ENCODE assay signal across 10 cellular contexts in the genomic region with DNA sequence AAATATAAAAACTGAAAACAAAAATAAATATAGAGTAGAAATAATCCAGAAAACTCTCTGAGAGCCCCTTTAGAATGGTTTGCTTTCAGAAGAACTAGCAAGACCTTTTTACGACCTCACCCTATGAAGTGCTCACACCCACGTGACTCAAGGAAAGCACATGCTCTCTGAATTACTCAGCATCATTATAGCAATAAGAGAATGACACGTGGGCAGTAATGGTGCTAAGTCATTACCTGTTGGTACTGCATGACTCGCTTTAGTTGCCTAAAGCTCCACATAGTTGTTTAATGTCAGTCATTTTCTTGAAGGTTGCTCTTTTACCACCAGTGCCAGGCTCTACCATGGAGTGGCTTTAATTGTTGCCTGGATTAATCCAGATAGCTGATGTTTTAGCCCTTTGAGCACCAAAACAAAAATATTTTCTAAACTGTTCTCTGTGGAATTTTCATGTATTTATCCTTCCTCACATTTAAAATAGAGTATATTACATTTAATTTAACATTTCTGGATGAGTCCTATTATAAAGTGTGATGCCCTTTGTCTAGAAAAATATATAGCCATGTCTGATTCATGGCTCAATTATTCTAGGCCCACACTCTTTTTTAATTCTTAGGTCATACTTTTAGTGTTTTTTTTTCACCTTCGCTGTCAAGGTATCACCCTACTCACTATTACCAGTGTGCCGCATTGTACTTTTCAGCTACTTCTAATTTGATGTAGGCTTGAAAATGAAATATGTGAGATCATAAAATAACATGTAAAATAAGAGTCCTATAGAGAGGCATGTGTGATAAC. TPM values are rescaled to one million over a fixed set of nuclear protein-coding genes. Genes with fewer than 3 reads are reported as not detected.
A peak's percentile ranks its signal among the peaks of the same experiment; 100 is the strongest.
DNase-seq lines count a peak whose midpoint lies in the region; ATAC-seq and TF ChIP-seq lines count a peak whose summit lies in the region.
"Had no signal": no experiment of that assay in that cellular context is flagged by ENCODE, and none has a peak within 500 bp of the region (broad histone marks: within the 10 kb centered on the region; RNA-seq: fewer than 3 reads in every experiment).

No MANE protein-coding gene starts in this region.

- H3K4me2 ChIP-seq in fibroblast of lung (ENCODE audit: extremely low read depth, insufficient read depth, low read length) = peak overlapping the region; percentile 4

- peaks cover 2% of the 10 kb centered on the region; the same call in 1 of the 2 replicates for H3K9me3 ChIP-seq in MG63
- no peaks in the 10 kb centered on the region for H3K9me3 ChIP-seq in fibroblast of lung (ENCODE audit: control insufficient read depth, insufficient read depth, low read depth, low read length)
- H3K9me3 ChIP-seq: gastroesophageal sphincter, thoracic aorta had no signal

- no peak overlapping the region for H2AFZ ChIP-seq in fibroblast of lung (ENCODE audit: low read length)

- H3K4me1 ChIP-seq in fibroblast of lung (ENCODE audit: control insufficient read depth, extremely low read depth, insufficient read depth, low read length) = peaks cover 27% of the 10 kb centered on the region
- H3K4me1 ChIP-seq: gastroesophageal sphincter had no signal

- no peaks in the 10 kb centered on the region for H3K36me3 ChIP-seq in MG63
- H3K36me3 ChIP-seq in fibroblast of lung (ENCODE audit: control insufficient read depth, insufficient read depth, low read length) = no peaks in the 10 kb centered on the region
- H3K36me3 ChIP-seq: gastroesophageal sphincter, thoracic aorta had no signal

- no peak for TF ChIP-seq CTCF in fibroblast of lung (conservative IDR thresholded peaks at IDR 0.05 in 1 of 2, IDR thresholded peaks at IDR 0.05 in 1 of 2; ENCODE audit: low read depth in 1 of 2, low read length in 2 of 2)

- H3K27me3 ChIP-seq in MG63 = no peaks in the 10 kb centered on the region
- H3K27me3 ChIP-seq in fibroblast of lung (ENCODE audit: control insufficient read depth, insufficient read depth, low read length) = no peaks in the 10 kb centered on the region
- H3K27me3 ChIP-seq: gastroesophageal sphincter had no signal

- peak; percentile 33 to 50 for DNase-seq in activated T-cell treated with anti-CD3 and anti-CD28 coated beads, Interleukin-2, amount 50 U/mL, for 72 hours
- no peak for DNase-seq in activated T-cell treated with anti-CD3 and anti-CD28 coated beads, Interleukin-2, amount 50 U/mL, for 24 hours
- DNase-seq in MG63 (peak; percentile 76), fibroblast of lung (ENCODE audit: low read depth in 2 of 2) (peak; percentile 62 to 92), NCI-H524 treated with DMSO at 0.1 percent for 48 hours (lab: John Stamatoyannopoulos, UW) (no peak)
- DNase-seq in stimulated activated naive B cell treated with anti-CD40 and anti-IgM and Interleukin-4, amounts not matched to agents 10 μg/mL and 1 μg/mL and 100 μg/mL, for 72 hours = no peak
- DNase-seq in activated CD4-positive, alpha-beta T cell treated with anti-CD3 and anti-CD28 coated beads, Interleukin-2, amount 10 ng/mL, durations not matched to agents 24 days and 14 days = no peak

- no peaks in the 10 kb centered on the region for H3K79me2 ChIP-seq in fibroblast of lung (ENCODE audit: control insufficient read depth, insufficient read depth, low read length)

- peak; percentile 99 to 100 for ATAC-seq in activated T-cell treated with anti-CD3 and anti-CD28 coated beads, Interleukin-2, amount 50 U/mL, for 72 hours (replicated peaks in 1 of 2)
- peak; percentile 46 to 62 for ATAC-seq in stimulated activated naive B cell treated with anti-CD40 and anti-IgM and Interleukin-4, amounts not matched to agents 10 μg/mL and 1 μg/mL and 100 μg/mL, for 72 hours (replicated peaks)
- ATAC-seq in GM19324 (IDR thresholded peaks at IDR 0.05; ENCODE audit: low FRiP score, unreplicated experiment) = no peak
- ATAC-seq: gastroesophageal sphincter had no signal

- no peak overlapping the region for H3K4me3 Mint-ChIP-seq in activated T-cell treated with anti-CD3 and anti-CD28 coated beads, Interleukin-2, amount 50 U/mL, for 72 hours
- no peak overlapping the region for H3K4me3 Mint-ChIP-seq in activated T-cell treated with anti-CD3 and anti-CD28 coated beads, Interleukin-2, amount 50 U/mL, for 24 hours
- H3K4me3 Mint-ChIP-seq in stimulated activated naive B cell treated with anti-CD40 and anti-IgM and Interleukin-4, amounts not matched to agents 10 μg/mL and 1 μg/mL and 100 μg/mL, for 72 hours = no peak overlapping the region
- H3K4me3 Mint-ChIP-seq in activated CD4-positive, alpha-beta T cell treated with anti-CD3 and anti-CD28 coated beads, Interleukin-2, amount 10 ng/mL, durations not matched to agents 24 days and 14 days = no peak overlapping the region

- no peaks in the 10 kb centered on the region for H3K4me1 Mint-ChIP-seq in activated T-cell treated with anti-CD3 and anti-CD28 coated beads, Interleukin-2, amount 50 U/mL, for 72 hours (ENCODE audit: low read depth)
- peaks cover 6% of the 10 kb centered on the region for H3K4me1 Mint-ChIP-seq in activated T-cell treated with anti-CD3 and anti-CD28 coated beads, Interleukin-2, amount 50 U/mL, for 24 hours (ENCODE audit: low read depth)
- H3K4me1 Mint-ChIP-seq in stimulated activated naive B cell treated with anti-CD40 and anti-IgM and Interleukin-4, amounts not matched to agents 10 μg/mL and 1 μg/mL and 100 μg/mL, for 72 hours = no peaks in the 10 kb centered on the region
- H3K4me1 Mint-ChIP-seq in activated CD4-positive, alpha-beta T cell treated with anti-CD3 and anti-CD28 coated beads, Interleukin-2, amount 10 ng/mL, durations not matched to agents 24 days and 14 days = no peaks in the 10 kb centered on the region

- intact Hi-C loops in activated CD4-positive, alpha-beta T cell treated with anti-CD3 and anti-CD28 coated beads, Interleukin-2, amount 10 ng/mL, durations not matched to agents 24 days and 14 days (cut with micrococcal nuclease) = no loop called here

- H3K27ac Mint-ChIP-seq in activated T-cell treated with anti-CD3 and anti-CD28 coated beads, Interleukin-2, amount 50 U/mL, for 72 hours = no peak overlapping the region
- no peak overlapping the region for H3K27ac Mint-ChIP-seq in activated T-cell treated with anti-CD3 and anti-CD28 coated beads, Interleukin-2, amount 50 U/mL, for 24 hours
- H3K27ac Mint-ChIP-seq in stimulated activated naive B cell treated with anti-CD40 and anti-IgM and Interleukin-4, amounts not matched to agents 10 μg/mL and 1 μg/mL and 100 μg/mL, for 72 hours = no peak overlapping the region
- H3K27ac Mint-ChIP-seq in activated CD4-positive, alpha-beta T cell treated with anti-CD3 and anti-CD28 coated beads, Interleukin-2, amount 10 ng/mL, durations not matched to agents 24 days and 14 days = no peak overlapping the region

- H3K9me3 Mint-ChIP-seq in activated T-cell treated with anti-CD3 and anti-CD28 coated beads, Interleukin-2, amount 50 U/mL, for 72 hours = no peaks in the 10 kb centered on the region
- H3K9me3 Mint-ChIP-seq in activated T-cell treated with anti-CD3 and anti-CD28 coated beads, Interleukin-2, amount 50 U/mL, for 24 hours = no peaks in the 10 kb centered on the region
- no peaks in the 10 kb centered on the region for H3K9me3 Mint-ChIP-seq in stimulated activated naive B cell treated with anti-CD40 and anti-IgM and Interleukin-4, amounts not matched to agents 10 μg/mL and 1 μg/mL and 100 μg/mL, for 72 hours
- H3K9me3 Mint-ChIP-seq in activated CD4-positive, alpha-beta T cell treated with anti-CD3 and anti-CD28 coated beads, Interleukin-2, amount 10 ng/mL, durations not matched to agents 24 days and 14 days = no peaks in the 10 kb centered on the region

- H3K27ac ChIP-seq in fibroblast of lung (ENCODE audit: insufficient read depth, low read length) = peak overlapping the region; percentile 19
- H3K27ac ChIP-seq: gastroesophageal sphincter, thoracic aorta had no signal

- no peaks in the 10 kb centered on the region for H3K36me3 Mint-ChIP-seq in activated T-cell treated with anti-CD3 and anti-CD28 coated beads, Interleukin-2, amount 50 U/mL, for 72 hours (ENCODE audit: insufficient read depth in 2 of 2)
- no peaks in the 10 kb centered on the region for H3K36me3 Mint-ChIP-seq in activated T-cell treated with anti-CD3 and anti-CD28 coated beads, Interleukin-2, amount 50 U/mL, for 24 hours (ENCODE audit: low read depth)
- no peaks in the 10 kb centered on the region for H3K36me3 Mint-ChIP-seq in stimulated activated naive B cell treated with anti-CD40 and anti-IgM and Interleukin-4, amounts not matched to agents 10 μg/mL and 1 μg/mL and 100 μg/mL, for 72 hours
- no peaks in the 10 kb centered on the region for H3K36me3 Mint-ChIP-seq in activated CD4-positive, alpha-beta T cell treated with anti-CD3 and anti-CD28 coated beads, Interleukin-2, amount 10 ng/mL, durations not matched to agents 24 days and 14 days (ENCODE audit: low read depth)

- peaks cover 22% of the 10 kb centered on the region for H3K27me3 Mint-ChIP-seq in activated T-cell treated with anti-CD3 and anti-CD28 coated beads, Interleukin-2, amount 50 U/mL, for 72 hours (ENCODE audit: low read depth)
- H3K27me3 Mint-ChIP-seq in activated T-cell treated with anti-CD3 and anti-CD28 coated beads, Interleukin-2, amount 50 U/mL, for 24 hours = peaks cover 11% of the 10 kb centered on the region
- peaks cover 7 to 18% of the 10 kb centered on the region in 2 donors for H3K27me3 Mint-ChIP-seq in stimulated activated naive B cell treated with anti-CD40 and anti-IgM and Interleukin-4, amounts not matched to agents 10 μg/mL and 1 μg/mL and 100 μg/mL, for 72 hours
- peaks cover 15% of the 10 kb centered on the region for H3K27me3 Mint-ChIP-seq in activated CD4-positive, alpha-beta T cell treated with anti-CD3 and anti-CD28 coated beads, Interleukin-2, amount 10 ng/mL, durations not matched to agents 24 days and 14 days

- no peak overlapping the region for H3K9ac ChIP-seq in fibroblast of lung (ENCODE audit: insufficient read depth, low read length)

- H4K20me1 ChIP-seq in fibroblast of lung (ENCODE audit: control insufficient read depth, extremely low read depth, insufficient read depth, low read length) = no peaks in the 10 kb centered on the region

- H3K4me3 ChIP-seq in MG63 (no peak overlapping the region), fibroblast of lung (replicated peaks in 1 of 4; ENCODE audit: control extremely low read depth in 1 of 4, insufficient read depth in 1 of 4, low read depth in 3 of 4, low read length in 4 of 4) (no peak overlapping the region)
- H3K4me3 ChIP-seq: gastroesophageal sphincter, thoracic aorta had no signal

RNA-seq across cellular contexts. Expression of a gene that starts 56.8 kb away (rescaled TPM):
- under 1 TPM; 0.35 to 0.48 TPM for total RNA-seq in activated T-cell treated with anti-CD3 and anti-CD28 coated beads, Interleukin-2, amount 50 U/mL, for 72 hours
- total RNA-seq in MG63 (2014; rRNA removed; shearing (Covaris generic); ENCODE audit: low replicate concordance) = 11.3 and 17.9 TPM in 2 replicates
- total RNA-seq in fibroblast of lung = 9.1 and 9.8 TPM in 2 replicates
- 5.2 and 10.2 TPM in 2 replicates for polyA plus RNA-seq in fibroblast of lung
- polyA plus RNA-seq in fibroblast of lung (2012) = 3.7 and 7.8 TPM in 2 replicates
- polyA minus RNA-seq in fibroblast of lung (ENCODE audit: low replicate concordance) = 4.4 and 14.9 TPM in 2 replicates
- 0.14 and 0.21 TPM in 2 replicates for total RNA-seq in activated CD4-positive, alpha-beta T cell treated with anti-CD3 and anti-CD28 coated beads, Interleukin-2, amount 10 ng/mL, durations not matched to agents 24 days and 14 days

Comparison
In these comparisons a context has a peak if more than half of its experiments do, and no peak if none do; other contexts are left out.
1. DNase-seq: peak in activated T-cell treated with anti-CD3 and anti-CD28 coated beads, Interleukin-2, amount 50 U/mL, for 72 hours (2 of 2), MG63 (single experiment) and fibroblast of lung (2 of 2); none in activated T-cell treated with anti-CD3 and anti-CD28 coated beads, Interleukin-2, amount 50 U/mL, for 24 hours (single experiment), stimulated activated naive B cell treated with anti-CD40 and anti-IgM and Interleukin-4, amounts not matched to agents 10 μg/mL and 1 μg/mL and 100 μg/mL, for 72 hours (single experiment), NCI-H524 treated with DMSO at 0.1 percent for 48 hours (single experiment) and activated CD4-positive, alpha-beta T cell treated with anti-CD3 and anti-CD28 coated beads, Interleukin-2, amount 10 ng/mL, durations not matched to agents 24 days and 14 days (single experiment).